Comparison of ENCODE assay signal across 24 cellular contexts in genomic region chr6:21469213-21469612, GRCh38.
"Had no signal": no experiment of that assay in that cellular context is flagged by ENCODE, and none has a peak within 500 bp of the region (broad histone marks: within the 10 kb centered on the region; RNA-seq: fewer than 3 reads in every experiment).

No MANE protein-coding gene starts in this region.

- H3K27ac Mint-ChIP-seq: activated CD4-positive, alpha-beta memory T cell treated with anti-CD3 and anti-CD28 coated beads, Interleukin-2, amount 10 ng/mL, durations not matched to agents 7 days and 5 days; activated CD4-positive, alpha-beta T cell treated with anti-CD3 and anti-CD28 coated beads, Interleukin-2, amount 10 ng/mL, durations not matched to agents 7 days and 5 days; activated T-helper 17 cell treated with anti-CD3 and anti-CD28 coated beads, Interleukin-2, amount 50 U/mL, for 72 hours; natural killer cell; WTC11 had no signal

- H3K9me3 Mint-ChIP-seq: activated CD4-positive, alpha-beta memory T cell treated with anti-CD3 and anti-CD28 coated beads, Interleukin-2, amount 10 ng/mL, durations not matched to agents 7 days and 5 days; activated CD4-positive, alpha-beta T cell treated with anti-CD3 and anti-CD28 coated beads, Interleukin-2, amount 10 ng/mL, durations not matched to agents 7 days and 5 days; activated T-cell treated with anti-CD3 and anti-CD28 coated beads, Interleukin-2, amount 50 U/mL, for 4 hours; activated T-helper 17 cell treated with anti-CD3 and anti-CD28 coated beads, Interleukin-2, amount 50 U/mL, for 72 hours; natural killer cell had no signal

- H3K4me3 ChIP-seq: coronary artery, dorsolateral prefrontal cortex, gastrocnemius medialis, hepatocyte, transverse colon had no signal

- H3K79me2 ChIP-seq: hepatocyte had no signal

- DNase-seq: activated CD4-positive, alpha-beta memory T cell treated with anti-CD3 and anti-CD28 coated beads, Interleukin-2, amount 10 ng/mL, durations not matched to agents 7 days and 5 days; activated CD4-positive, alpha-beta T cell treated with anti-CD3 and anti-CD28 coated beads for 1 hour; activated CD4-positive, alpha-beta T cell treated with anti-CD3 and anti-CD28 coated beads, Interleukin-2, amount 10 ng/mL, durations not matched to agents 7 days and 5 days; activated CD8-positive, alpha-beta memory T cell treated with anti-CD3 and anti-CD28 coated beads, Interleukin-2, amount 50 U/mL, for 48 hours; activated gamma-delta T cell treated with Interleukin-2 at 50 U/mL for 16 hours; activated naive CD4-positive, alpha-beta T cell treated with anti-CD3 and anti-CD28 coated beads, Interleukin-2, amount 50 U/mL, for 16 hours; activated T-cell treated with anti-CD3 and anti-CD28 coated beads, Interleukin-2, amount 50 U/mL, for 4 hours; amniotic stem cell; brain microvascular endothelial cell; dorsolateral prefrontal cortex; effector memory CD4-positive, alpha-beta T cell; erythroblast; gastrocnemius medialis; left cardiac atrium; natural killer cell; posterior cingulate gyrus; right cardiac atrium; stimulated activated CD4-positive, alpha-beta T cell treated with anti-CD3 and anti-CD28 coated beads, Interleukin-2, amount 100 ng/mL, for 48 hours; stimulated activated naive CD4-positive, alpha-beta T cell treated with Interleukin-2 at 50 U/mL for 16 hours; transverse colon had no signal

- H3K4me1 Mint-ChIP-seq: activated CD4-positive, alpha-beta memory T cell treated with anti-CD3 and anti-CD28 coated beads, Interleukin-2, amount 10 ng/mL, durations not matched to agents 7 days and 5 days; activated CD4-positive, alpha-beta T cell treated with anti-CD3 and anti-CD28 coated beads, Interleukin-2, amount 10 ng/mL, durations not matched to agents 7 days and 5 days; activated T-helper 17 cell treated with anti-CD3 and anti-CD28 coated beads, Interleukin-2, amount 50 U/mL, for 72 hours; natural killer cell; WTC11 had no signal

- H3K4me1 ChIP-seq: gastrocnemius medialis, transverse colon had no signal

- H3K27me3 ChIP-seq: brain microvascular endothelial cell, gastrocnemius medialis, hepatocyte, transverse colon had no signal

- H3K9me3 ChIP-seq: gastrocnemius medialis, transverse colon had no signal

- ATAC-seq: activated T-cell treated with anti-CD3 and anti-CD28 coated beads, Interleukin-2, amount 50 U/mL, for 4 hours; activated T-helper 17 cell treated with anti-CD3 and anti-CD28 coated beads, Interleukin-2, amount 50 U/mL, for 72 hours; gastrocnemius medialis; left cardiac atrium; natural killer cell; right cardiac atrium; WTC11 had no signal

- H3K4me3 Mint-ChIP-seq: activated CD4-positive, alpha-beta memory T cell treated with anti-CD3 and anti-CD28 coated beads, Interleukin-2, amount 10 ng/mL, durations not matched to agents 7 days and 5 days; activated CD4-positive, alpha-beta T cell treated with anti-CD3 and anti-CD28 coated beads, Interleukin-2, amount 10 ng/mL, durations not matched to agents 7 days and 5 days; activated T-cell treated with anti-CD3 and anti-CD28 coated beads, Interleukin-2, amount 50 U/mL, for 4 hours; activated T-helper 17 cell treated with anti-CD3 and anti-CD28 coated beads, Interleukin-2, amount 50 U/mL, for 72 hours; natural killer cell; WTC11 had no signal

- H3K36me3 ChIP-seq: brain microvascular endothelial cell, gastrocnemius medialis, transverse colon had no signal

- H2AFZ ChIP-seq: hepatocyte had no signal

- H3K27ac ChIP-seq: brain microvascular endothelial cell, coronary artery, dorsolateral prefrontal cortex, gastrocnemius medialis, hepatocyte, transverse colon had no signal

- H3K4me2 ChIP-seq: hepatocyte had no signal

- H3K36me3 Mint-ChIP-seq: natural killer cell, WTC11 had no signal
